In genomic region chr12:26884765-26885576, GRCh38 we compare ENCODE assay signal across 8 cellular contexts. TPM values are rescaled to one million over a fixed set of nuclear protein-coding genes. Genes with fewer than 3 reads are reported as not detected.
DNase-seq lines count a peak whose midpoint lies in the region; ATAC-seq and TF ChIP-seq lines count a peak whose summit lies in the region.

No MANE protein-coding gene starts in this region.

- peak; percentile 81 for ATAC-seq in GM18909 (IDR thresholded peaks at IDR 0.05; ENCODE audit: poor library complexity, unreplicated experiment)
- peak; percentile 91 for ATAC-seq in HG03460 (IDR thresholded peaks at IDR 0.05; ENCODE audit: unreplicated experiment)
- peak; percentile 100 for ATAC-seq in left lobe of liver

- no peaks in the 10 kb centered on the region for H3K9me3 ChIP-seq in colonic mucosa

- no peaks in the 10 kb centered on the region for H3K27me3 ChIP-seq in colonic mucosa

- H3K4me1 ChIP-seq in colonic mucosa: peaks cover 3% of the 10 kb centered on the region

- peak; percentile 89 for DNase-seq in AG20443 (ENCODE audit: low spot score)
- DNase-seq in NCI-H526 (lab: John Stamatoyannopoulos, UW): peak; percentile 81 to 95
- DNase-seq in activated CD4-positive, alpha-beta T cell treated with anti-CD3 and anti-CD28 coated beads for 4 hours: peak; percentile 74 to 87
- DNase-seq in colonic mucosa: peak; percentile 92
- peak; percentile 84 for DNase-seq in left lobe of liver (ENCODE audit: low spot score)
- peak; percentile 66 to 76 for DNase-seq in stimulated activated CD4-positive, alpha-beta T cell treated with anti-CD3 and anti-CD28 coated beads, Interleukin-4, amount 100 ng/mL, for 4 hours

- intact Hi-C loops in colonic mucosa (cut with DNase I): loop anchor here (1.0 kb wide), 1 partner anchor 32 kb away; no protein-coding TSS in a partner anchor

- no peaks in the 10 kb centered on the region for H3K36me3 ChIP-seq in colonic mucosa

- H3K27ac ChIP-seq in colonic mucosa: no peak overlapping the region

- peak; percentile 91 for TF ChIP-seq CTCF in colonic mucosa (IDR thresholded peaks at IDR 0.05)

- H3K9ac ChIP-seq in colonic mucosa (ENCODE audit: low read depth in 2 of 2, low read length in 2 of 2): peak overlapping the region; percentile 33 to 43

- H3K4me3 ChIP-seq in colonic mucosa: no peak overlapping the region

RNA-seq across cellular contexts. Expression of gene ITPR2, which starts 52.0 kb away (rescaled TPM):
- total RNA-seq in colonic mucosa (10 to 100 TPM; 15.9 to 39.3 TPM), left lobe of liver (62.4 TPM)

RNA-seq across cellular contexts. Expression of gene INTS13, which starts 52.8 kb away (rescaled TPM):
- total RNA-seq in colonic mucosa: 10 to 100 TPM; 15.8 to 17.9 TPM
- total RNA-seq in left lobe of liver: 5.5 TPM

RNA-seq across cellular contexts. Expression of gene FGFR1OP2, which starts 53.3 kb away (rescaled TPM):
- total RNA-seq in colonic mucosa (10 to 100 TPM; 26.4 to 31.1 TPM), left lobe of liver (12.7 TPM)
